ENCODE assay signal across 8 cellular contexts in genomic region chr2:46985512-46985911, GRCh38. TPM values are rescaled to one million over a fixed set of nuclear protein-coding genes. Genes with fewer than 3 reads are reported as not detected.
DNase-seq lines count a peak whose midpoint lies in the region; ATAC-seq and TF ChIP-seq lines count a peak whose summit lies in the region.

No MANE protein-coding gene starts in this region.

- peaks cover 67% of the 10 kb centered on the region for H3K4me1 ChIP-seq in upper lobe of right lung
- H3K4me1 ChIP-seq in A673 (ENCODE audit: insufficient read depth, low read length, poor library complexity, severe bottlenecking) = no peaks in the 10 kb centered on the region

- H3K9me3 ChIP-seq in upper lobe of right lung = no peaks in the 10 kb centered on the region
- no peaks in the 10 kb centered on the region for H3K9me3 ChIP-seq in A673 (ENCODE audit: low read depth, low read length, poor library complexity, severe bottlenecking)

- H3K36me3 ChIP-seq in upper lobe of right lung (peaks cover 8% of the 10 kb centered on the region), A673 (ENCODE audit: insufficient read depth, low read length, poor library complexity, severe bottlenecking) (no peaks in the 10 kb centered on the region)

- in situ Hi-C loops in Caki2 (cut with HindIII; ENCODE audit: low pct_unique_long_range_greater_than_20kb, low sequenced_read_pairs) = no loop called here

- intact Hi-C loops in activated B cell treated with CpG ODN at 0.5 μM for 24 hours (cut with micrococcal nuclease) (loop anchor here (1.0 to 2.0 kb wide), 2 partner anchors 66 to 739 kb away; no protein-coding TSS in a partner anchor), upper lobe of right lung (cut with DNase I) (no loop called here), A673 (cut with micrococcal nuclease; ENCODE audit: unreplicated experiment) (no loop called here)

- DNase-seq in Caki2 (ENCODE audit: low read depth) (peak; percentile 64), activated B cell treated with CpG ODN at 0.5 μM for 24 hours (no peak), iris pigment epithelial cell (ENCODE audit: low read depth) (peak; percentile 26), upper lobe of right lung (no peak), A673 (ENCODE audit: low spot score) (no peak), UCSD-AML1 (lab: John Stamatoyannopoulos, UW; ENCODE audit: unreplicated experiment) (no peak)

- no peaks in the 10 kb centered on the region for H3K27me3 ChIP-seq in upper lobe of right lung
- H3K27me3 ChIP-seq in A673 (replicated peaks; ENCODE audit: insufficient read depth, low read depth, low read length, poor library complexity) = no peaks in the 10 kb centered on the region

- H3K36me3 Mint-ChIP-seq in activated B cell treated with CpG ODN at 0.5 μM for 24 hours (ENCODE audit: low read depth) = peaks cover 55% of the 10 kb centered on the region

- TF ChIP-seq CTCF in activated B cell treated with CpG ODN at 0.5 μM for 24 hours (IDR thresholded peaks at IDR 0.05) (no peak), upper lobe of right lung (IDR thresholded peaks at IDR 0.05) (no peak), A673 (conservative IDR thresholded peaks at IDR 0.05; ENCODE audit: low read depth, low read length) (no peak)

- no peaks in the 10 kb centered on the region for H3K9me3 Mint-ChIP-seq in activated B cell treated with CpG ODN at 0.5 μM for 24 hours

- CTCF ChIA-PET in activated B cell treated with CpG ODN at 0.5 μM for 24 hours (lab: Charles Lee) (no interaction called here), A673 (lab: Charles Lee) (interaction anchor here (1.5 kb wide), 1 partner anchor 338 kb away, joined by 6 read pairs; no protein-coding TSS in a partner anchor)

- H3K27ac Mint-ChIP-seq in activated B cell treated with CpG ODN at 0.5 μM for 24 hours = peak overlapping the region; percentile 98

- H3K4me1 Mint-ChIP-seq in activated B cell treated with CpG ODN at 0.5 μM for 24 hours = peaks cover 84% of the 10 kb centered on the region

- POLR2A ChIA-PET in activated B cell treated with CpG ODN at 0.5 μM for 24 hours (lab: Charles Lee) (interaction anchor here (0.5 to 1.9 kb wide), 6 partner anchors 25 to 797 kb away, joined by 3 to 9 read pairs (median 4); partner anchors contain the start of gene MSH6), A673 (lab: Charles Lee; ENCODE audit: low non-redundant PET) (no interaction called here)

- no TSS peak for BruUV-seq in A673 (replicated peaks; lab: Mats Ljungman, UMichigan)

- peak overlapping the region; percentile 76 for H3K4me3 Mint-ChIP-seq in activated B cell treated with CpG ODN at 0.5 μM for 24 hours

- ATAC-seq in HG02610 (IDR thresholded peaks at IDR 0.05; ENCODE audit: unreplicated experiment) (peak; percentile 30), activated B cell treated with CpG ODN at 0.5 μM for 24 hours (ENCODE audit: low read depth) (peak; percentile 16), upper lobe of right lung (no peak), GM19023 (IDR thresholded peaks at IDR 0.05; ENCODE audit: unreplicated experiment) (no peak)

- no peak overlapping the region for H3K4me3 ChIP-seq in upper lobe of right lung
- H3K4me3 ChIP-seq in A673 (ENCODE audit: low read depth, low read length, poor library complexity, severe bottlenecking) = no peak overlapping the region

- H3K27ac ChIP-seq in upper lobe of right lung (peak overlapping the region; percentile 67), A673 (ENCODE audit: low read depth, low read length, poor library complexity, severe bottlenecking) (no peak overlapping the region)

- H3K27me3 Mint-ChIP-seq in activated B cell treated with CpG ODN at 0.5 μM for 24 hours = no peaks in the 10 kb centered on the region

RNA-seq across cellular contexts. Expression of gene TTC7A, which starts 44.5 kb away (rescaled TPM):
- total RNA-seq in Caki2 (2014; rRNA removed; shearing (Covaris generic); ENCODE audit: low replicate concordance) = 20.3 and 22.3 TPM in 2 replicates
- total RNA-seq in activated B cell treated with CpG ODN at 0.5 μM for 24 hours (117 and 127 TPM in 2 replicates), upper lobe of right lung (45.5 TPM), A673 (2021) (1.8 and 4.3 TPM in 2 replicates)

Comparison
In these comparisons a context has a peak if more than half of its experiments do, and no peak if none do; other contexts are left out.
1. DNase-seq: peak in Caki2 (single experiment) and iris pigment epithelial cell (single experiment); none in activated B cell treated with CpG ODN at 0.5 μM for 24 hours (single experiment), upper lobe of right lung (single experiment), A673 (single experiment) and UCSD-AML1 (single experiment).
2. ATAC-seq: peak in HG02610 (single experiment) and activated B cell treated with CpG ODN at 0.5 μM for 24 hours (single experiment); none in upper lobe of right lung (single experiment) and GM19023 (single experiment).